ENCODE assay signal across 34 cellular contexts in the genomic region with DNA sequence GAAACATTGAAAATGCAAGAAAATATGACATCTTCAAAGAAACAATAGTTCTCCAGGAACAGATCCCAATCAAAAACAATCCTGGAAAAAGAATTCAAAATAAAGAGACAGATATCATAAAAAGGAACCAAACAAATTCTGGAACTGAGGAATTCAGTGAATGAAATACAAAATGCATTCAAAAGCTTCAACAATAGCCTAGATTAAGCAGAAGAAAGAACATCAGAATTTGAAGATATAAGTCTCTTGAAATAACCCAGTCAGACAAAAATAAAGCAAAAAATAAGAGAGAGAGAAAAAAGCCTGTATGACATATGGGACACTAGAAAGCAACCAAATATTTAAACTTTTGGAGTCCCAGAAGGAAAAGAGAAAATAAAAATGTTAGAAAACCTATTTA.
"Had no signal": no experiment of that assay in that cellular context is flagged by ENCODE, and none has a peak within 500 bp of the region (broad histone marks: within the 10 kb centered on the region; RNA-seq: fewer than 3 reads in every experiment).

No MANE protein-coding gene starts in this region.

- H3K27me3 ChIP-seq: adrenal gland, ascending aorta, body of pancreas, brain microvascular endothelial cell, breast epithelium, cardiac muscle cell had no signal

- H3K4me1 ChIP-seq: adrenal gland, ascending aorta, body of pancreas, breast epithelium had no signal

- H3K36me3 ChIP-seq: adrenal gland, ascending aorta, brain microvascular endothelial cell, breast epithelium, cardiac muscle cell had no signal

- FAIRE-seq: astrocyte, bronchial epithelial cell had no signal

- H3K27ac ChIP-seq: adrenal gland, ascending aorta, body of pancreas, brain microvascular endothelial cell, breast epithelium, cardiac muscle cell had no signal

- DNase-seq: activated effector memory CD4-positive, alpha-beta T cell treated with anti-CD3 and anti-CD28 coated beads, Interleukin-2, amount 50 U/mL, for 16 hours; activated effector memory CD4-positive, alpha-beta T cell treated with Interleukin-2 at 50 U/mL for 16 hours; activated gamma-delta T cell; activated gamma-delta T cell treated with Interleukin-2 at 50 U/mL for 16 hours; activated naive CD4-positive, alpha-beta T cell; activated naive CD4-positive, alpha-beta T cell treated with anti-CD3 and anti-CD28 coated beads for 36 hours; activated naive CD4-positive, alpha-beta T cell treated with anti-CD3 and anti-CD28 coated beads, Interleukin-2, amount 10 ng/mL, durations not matched to agents 7 days and 5 days; activated naive CD4-positive, alpha-beta T cell treated with anti-CD3 and anti-CD28 coated beads, Interleukin-2, amount 50 U/mL, for 16 hours; activated naive CD4-positive, alpha-beta T cell treated with Interleukin-2 at 50 U/mL for 16 hours; activated naive CD8-positive, alpha-beta T cell treated with anti-CD3 and anti-CD28 coated beads for 36 hours; activated naive CD8-positive, alpha-beta T cell treated with anti-CD3 and anti-CD28 coated beads, Interleukin-2, amount 10 ng/mL, durations not matched to agents 7 days and 5 days; activated naive CD8-positive, alpha-beta T cell treated with anti-CD3 and anti-CD28 coated beads, Interleukin-2, amount 50 U/mL, for 24 hours; activated T-cell treated with anti-CD3 and anti-CD28 coated beads, Interleukin-2, amount 50 U/mL, for 1 hour; activated T-cell treated with anti-CD3 and anti-CD28 coated beads, Interleukin-2, amount 50 U/mL, for 24 hours; activated T-cell treated with anti-CD3 and anti-CD28 coated beads, Interleukin-2, amount 50 U/mL, for 4 hours; activated T-cell treated with anti-CD3 and anti-CD28 coated beads, Interleukin-2, amount 50 U/mL, for 48 hours; activated T-cell treated with anti-CD3 and anti-CD28 coated beads, Interleukin-2, amount 50 U/mL, for 72 hours; adrenal gland; amniotic stem cell; amygdala; anterior cingulate cortex; aorta; body of pancreas; brain microvascular endothelial cell; caudate nucleus; central memory CD4-positive, alpha-beta T cell; cerebellar nuclear complex had no signal

- H3K9me3 ChIP-seq: body of pancreas had no signal

- ATAC-seq: activated naive CD4-positive, alpha-beta T cell treated with anti-CD3 and anti-CD28 coated beads, Interleukin-2, amount 50 U/mL, for 72 hours; activated naive CD8-positive, alpha-beta T cell treated with anti-CD3 and anti-CD28 coated beads, Interleukin-2, amount 50 U/mL, for 24 hours; activated T-cell treated with anti-CD3 and anti-CD28 coated beads, Interleukin-2, amount 50 U/mL, for 4 hours; activated T-cell treated with anti-CD3 and anti-CD28 coated beads, Interleukin-2, amount 50 U/mL, for 72 hours; activated T-helper 17 cell treated with anti-CD3 and anti-CD28 coated beads, Interleukin-2, amount 50 U/mL, for 72 hours; body of pancreas had no signal

- H3K4me3 ChIP-seq: adrenal gland, ascending aorta, body of pancreas, breast epithelium, cardiac muscle cell had no signal
